In the genomic region with DNA sequence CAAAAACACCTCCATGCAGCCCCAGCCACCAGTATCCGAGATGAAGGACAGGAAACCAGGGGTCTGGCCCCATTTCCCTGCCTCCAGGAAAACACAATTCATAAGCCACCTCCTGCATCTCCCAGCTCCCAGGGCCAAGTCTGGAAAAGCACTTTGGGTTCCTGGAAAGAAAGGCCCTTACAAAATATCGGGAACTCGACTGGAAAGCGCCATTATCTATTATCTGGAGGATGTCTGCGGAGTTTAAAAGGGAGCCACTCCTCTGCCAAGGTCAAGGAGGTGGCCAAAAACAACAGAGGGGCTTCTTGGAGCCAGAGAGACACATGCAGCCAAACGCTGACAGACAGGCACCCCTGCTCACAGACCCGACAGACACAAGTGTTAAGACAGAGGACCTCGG, we compare ENCODE assay signal across 11 cellular contexts. TPM values are rescaled to one million over a fixed set of nuclear protein-coding genes. Genes with fewer than 3 reads are reported as not detected.
DNase-seq lines count a peak whose midpoint lies in the region; TF ChIP-seq lines count a peak whose summit lies in the region.
"Had no signal": no experiment of that assay in that cellular context is flagged by ENCODE, and none has a peak within 500 bp of the region (broad histone marks: within the 10 kb centered on the region; RNA-seq: fewer than 3 reads in every experiment).

No MANE protein-coding gene starts in this region.

- H3K4me3 Mint-ChIP-seq in activated naive CD4-positive, alpha-beta T cell treated with anti-CD3 and anti-CD28 coated beads, Interleukin-2, amount 50 U/mL, for 24 hours: peak overlapping the region; percentile 57
- H3K4me3 Mint-ChIP-seq in nephron progenitor cell: peak overlapping the region; percentile 4

- H3K27ac ChIP-seq in coronary artery (peak overlapping the region; percentile 71 to 77), urinary bladder (ENCODE audit: low read depth) (peak overlapping the region; percentile 19)

- H3K36me3 ChIP-seq in urinary bladder (ENCODE audit: insufficient read depth): no peaks in the 10 kb centered on the region

- H3K27me3 Mint-ChIP-seq in activated naive CD4-positive, alpha-beta T cell treated with anti-CD3 and anti-CD28 coated beads, Interleukin-2, amount 50 U/mL, for 24 hours: no peaks in the 10 kb centered on the region
- peaks cover 6% of the 10 kb centered on the region for H3K27me3 Mint-ChIP-seq in nephron progenitor cell (ENCODE audit: low read depth, poor library complexity)

- peaks cover 86% of the 10 kb centered on the region for H3K4me1 Mint-ChIP-seq in activated naive CD4-positive, alpha-beta T cell treated with anti-CD3 and anti-CD28 coated beads, Interleukin-2, amount 50 U/mL, for 24 hours
- peaks cover 75% of the 10 kb centered on the region for H3K4me1 Mint-ChIP-seq in nephron progenitor cell

- H3K4me1 ChIP-seq in urinary bladder (ENCODE audit: insufficient read depth): peaks cover 2% of the 10 kb centered on the region

- no peak for DNase-seq in activated naive CD4-positive, alpha-beta T cell treated with anti-CD3 and anti-CD28 coated beads, Interleukin-2, amount 50 U/mL, for 16 hours
- DNase-seq in coronary artery (ENCODE audit: low spot score) (no peak), nephron progenitor cell (no peak), hepatic stellate cell (ENCODE audit: low spot score) (no peak), GM19240 (ENCODE audit: insufficient read length, low spot score) (no peak)
- DNase-seq in effector CD4-positive, alpha-beta T cell: no peak
- DNase-seq: activated CD4-positive, alpha-beta T cell treated with anti-CD3 and anti-CD28 coated beads, Interleukin-2, amount 50 U/mL, for 1 hour; body of pancreas; SIG-M5 had no signal

- H3K4me3 ChIP-seq in coronary artery: peak overlapping the region; percentile 6
- H3K4me3 ChIP-seq in urinary bladder (ENCODE audit: low read depth, low read length): no peak overlapping the region
- H3K4me3 ChIP-seq: body of pancreas had no signal

- H3K27ac Mint-ChIP-seq in activated naive CD4-positive, alpha-beta T cell treated with anti-CD3 and anti-CD28 coated beads, Interleukin-2, amount 50 U/mL, for 24 hours: peak overlapping the region; percentile 98
- H3K27ac Mint-ChIP-seq in nephron progenitor cell: no peak overlapping the region

- 21% methylated on average over 8 of the region's 8 CpGs for WGBS in urinary bladder

- H3K9me3 Mint-ChIP-seq in activated naive CD4-positive, alpha-beta T cell treated with anti-CD3 and anti-CD28 coated beads, Interleukin-2, amount 50 U/mL, for 24 hours: no peaks in the 10 kb centered on the region
- no peaks in the 10 kb centered on the region for H3K9me3 Mint-ChIP-seq in nephron progenitor cell

- TF ChIP-seq CTCF in coronary artery (IDR thresholded peaks at IDR 0.05): no peak
- no peak for TF ChIP-seq CTCF in nephron progenitor cell (IDR thresholded peaks at IDR 0.05)

- H3K36me3 Mint-ChIP-seq in activated naive CD4-positive, alpha-beta T cell treated with anti-CD3 and anti-CD28 coated beads, Interleukin-2, amount 50 U/mL, for 24 hours: peaks cover 22% of the 10 kb centered on the region
- H3K36me3 Mint-ChIP-seq in nephron progenitor cell (ENCODE audit: low read depth): peaks cover 23% of the 10 kb centered on the region

RNA-seq across cellular contexts. Expression of a gene that starts 9.8 kb away (rescaled TPM):
- 150 TPM for total RNA-seq in urinary bladder
- 723 TPM for polyA plus RNA-seq in urinary bladder
